Comparison of ENCODE assay signal across 11 cellular contexts in the genomic region with DNA sequence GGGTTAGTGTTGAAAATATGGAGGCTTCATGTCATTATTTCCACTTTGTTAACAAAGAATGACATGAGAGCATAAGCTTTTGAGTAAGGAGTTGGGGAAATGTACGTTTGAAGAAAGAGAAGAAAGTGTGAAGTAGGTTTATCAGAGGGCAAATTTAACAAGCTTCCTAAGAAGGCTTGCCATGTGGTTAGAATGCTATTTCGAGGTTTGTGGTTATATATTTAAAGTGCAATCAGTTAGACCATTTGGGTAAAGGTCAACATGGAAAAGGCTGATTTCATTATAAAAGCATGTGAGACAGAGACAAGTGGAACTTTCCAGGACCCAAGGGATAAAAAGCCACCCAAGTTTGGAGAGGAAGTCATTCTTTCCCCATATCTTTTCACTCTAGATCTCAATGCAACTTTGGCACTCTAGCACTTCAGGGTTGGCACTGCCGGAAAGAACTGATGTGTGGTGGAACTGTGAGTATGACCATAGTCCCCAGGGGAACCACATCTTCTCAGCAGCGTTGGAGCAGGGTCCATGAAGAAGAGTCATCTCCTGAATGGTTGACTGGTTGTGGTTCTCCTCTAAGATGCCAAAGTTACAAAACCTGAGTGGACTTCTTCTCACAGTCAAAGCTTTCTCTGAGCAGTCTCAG.
DNase-seq lines count a peak whose midpoint lies in the region; ATAC-seq and TF ChIP-seq lines count a peak whose summit lies in the region.
"Had no signal": no experiment of that assay in that cellular context is flagged by ENCODE, and none has a peak within 500 bp of the region (broad histone marks: within the 10 kb centered on the region; RNA-seq: fewer than 3 reads in every experiment).

No MANE protein-coding gene starts in this region.

- no peak overlapping the region for H3K4me3 Mint-ChIP-seq in CD8-positive, alpha-beta T cell
- no peak overlapping the region for H3K4me3 Mint-ChIP-seq in CD4-positive, alpha-beta memory T cell

- DNase-seq in CD8-positive, alpha-beta T cell = no peak
- peak; percentile 35 for DNase-seq in NOMO-1 treated with dmso at 0.1 percent for 144 hours (lab: John Stamatoyannopoulos, UW; ENCODE audit: unreplicated experiment)
- DNase-seq in foreskin melanocyte = peak; percentile 19
- DNase-seq in CD4-positive, alpha-beta memory T cell = no peak
- DNase-seq in DMS79 treated with DMSO at 0.1 percent for 48 hours (lab: John Stamatoyannopoulos, UW) = no peak
- no peak for DNase-seq in hepatic stellate cell (ENCODE audit: low spot score)
- no peak for DNase-seq in HPDE6-E6E7 (ENCODE audit: extremely low spot score)
- DNase-seq: colonic mucosa, RPMI8226, trophoblast cell had no signal

- no peaks in the 10 kb centered on the region for H3K27me3 ChIP-seq in CD8-positive, alpha-beta T cell (ENCODE audit: insufficient read depth, low read length)
- H3K27me3 ChIP-seq in CD4-positive, alpha-beta memory T cell (ENCODE audit: insufficient read depth, low read length) = no peaks in the 10 kb centered on the region
- H3K27me3 ChIP-seq: colonic mucosa had no signal

- POLR2A ChIA-PET in CD8-positive, alpha-beta T cell (lab: Charles Lee) = no interaction called here
- POLR2A ChIA-PET in CD4-positive, alpha-beta memory T cell (lab: Charles Lee; ENCODE audit: partially characterized antibody) = no interaction called here

- CTCF ChIA-PET in CD8-positive, alpha-beta T cell (lab: Charles Lee) = interaction anchor here (1.5 kb wide), 1 partner anchor 12 kb away, joined by 3 read pairs; no protein-coding TSS in a partner anchor
- CTCF ChIA-PET in CD4-positive, alpha-beta memory T cell (lab: Charles Lee; ENCODE audit: partially characterized antibody) = no interaction called here

- peaks cover 20% of the 10 kb centered on the region for H3K4me1 ChIP-seq in CD8-positive, alpha-beta T cell (ENCODE audit: insufficient read depth, low read length)
- H3K4me1 ChIP-seq in CD4-positive, alpha-beta memory T cell (ENCODE audit: insufficient read depth, low read length) = peaks cover 37% of the 10 kb centered on the region
- H3K4me1 ChIP-seq: colonic mucosa had no signal

- no peaks in the 10 kb centered on the region for H3K36me3 Mint-ChIP-seq in CD8-positive, alpha-beta T cell
- no peaks in the 10 kb centered on the region for H3K36me3 Mint-ChIP-seq in CD4-positive, alpha-beta memory T cell

- no peak for ATAC-seq in CD8-positive, alpha-beta T cell
- ATAC-seq in GM19463 (IDR thresholded peaks at IDR 0.05; ENCODE audit: unreplicated experiment) = peak; percentile 70

- no peaks in the 10 kb centered on the region for H3K9me3 Mint-ChIP-seq in CD8-positive, alpha-beta T cell
- H3K9me3 Mint-ChIP-seq in CD4-positive, alpha-beta memory T cell = no peaks in the 10 kb centered on the region

- H3K27ac ChIP-seq in CD8-positive, alpha-beta T cell (ENCODE audit: low read depth, low read length) = no peak overlapping the region
- no peak overlapping the region for H3K27ac ChIP-seq in CD4-positive, alpha-beta memory T cell (ENCODE audit: low read depth, low read length)
- H3K27ac ChIP-seq: colonic mucosa had no signal

- H3K4me1 Mint-ChIP-seq in CD8-positive, alpha-beta T cell (ENCODE audit: low read depth) = peaks cover 56% of the 10 kb centered on the region
- peaks cover 22 to 58% (median 47%) of the 10 kb centered on the region in 4 donors for H3K4me1 Mint-ChIP-seq in CD4-positive, alpha-beta memory T cell

- H3K36me3 ChIP-seq in CD8-positive, alpha-beta T cell (ENCODE audit: insufficient read depth, low read length) = no peaks in the 10 kb centered on the region
- no peaks in the 10 kb centered on the region for H3K36me3 ChIP-seq in CD4-positive, alpha-beta memory T cell (ENCODE audit: insufficient read depth, low read length)
- H3K36me3 ChIP-seq: colonic mucosa had no signal

- TF ChIP-seq CTCF in CD8-positive, alpha-beta T cell (IDR thresholded peaks at IDR 0.05) = no peak

- intact Hi-C loops in CD8-positive, alpha-beta T cell (cut with DNase I, micrococcal nuclease) = no loop called here
- intact Hi-C loops in CD4-positive, alpha-beta memory T cell (cut with micrococcal nuclease) = loop anchor here (10.0 kb wide), 2 partner anchors 66 to 114 kb away; no protein-coding TSS in a partner anchor

- peak overlapping the region; percentile 32 for H3K27ac Mint-ChIP-seq in CD8-positive, alpha-beta T cell
- peak overlapping the region in 1 of 7 donors; percentile 14 for H3K27ac Mint-ChIP-seq in CD4-positive, alpha-beta memory T cell

- H3K9me3 ChIP-seq in CD8-positive, alpha-beta T cell (ENCODE audit: low read length) = no peaks in the 10 kb centered on the region
- H3K9me3 ChIP-seq in CD4-positive, alpha-beta memory T cell (ENCODE audit: control insufficient read depth in 1 of 2, low read length in 2 of 2) = no peaks in the 10 kb centered on the region
- H3K9me3 ChIP-seq: colonic mucosa had no signal

- no peaks in the 10 kb centered on the region for H3K27me3 Mint-ChIP-seq in CD8-positive, alpha-beta T cell (ENCODE audit: low read depth)
- H3K27me3 Mint-ChIP-seq in CD4-positive, alpha-beta memory T cell = no peaks in the 10 kb centered on the region

- no peak overlapping the region for H3K4me3 ChIP-seq in CD8-positive, alpha-beta T cell (ENCODE audit: low read depth, low read length)
- no peak overlapping the region for H3K4me3 ChIP-seq in CD4-positive, alpha-beta memory T cell (ENCODE audit: low read length in 2 of 2)
- H3K4me3 ChIP-seq: colonic mucosa had no signal

Comparison
In these comparisons a context has a peak if more than half of its experiments do, and no peak if none do; other contexts are left out.
1. DNase-seq: peak in NOMO-1 treated with dmso at 0.1 percent for 144 hours (single experiment) and foreskin melanocyte (single experiment); none in CD8-positive, alpha-beta T cell (0 of 7), CD4-positive, alpha-beta memory T cell (0 of 5), DMS79 treated with DMSO at 0.1 percent for 48 hours (single experiment), hepatic stellate cell (single experiment) and HPDE6-E6E7 (single experiment).